ENCODE assay signal across 19 cellular contexts in the genomic region with DNA sequence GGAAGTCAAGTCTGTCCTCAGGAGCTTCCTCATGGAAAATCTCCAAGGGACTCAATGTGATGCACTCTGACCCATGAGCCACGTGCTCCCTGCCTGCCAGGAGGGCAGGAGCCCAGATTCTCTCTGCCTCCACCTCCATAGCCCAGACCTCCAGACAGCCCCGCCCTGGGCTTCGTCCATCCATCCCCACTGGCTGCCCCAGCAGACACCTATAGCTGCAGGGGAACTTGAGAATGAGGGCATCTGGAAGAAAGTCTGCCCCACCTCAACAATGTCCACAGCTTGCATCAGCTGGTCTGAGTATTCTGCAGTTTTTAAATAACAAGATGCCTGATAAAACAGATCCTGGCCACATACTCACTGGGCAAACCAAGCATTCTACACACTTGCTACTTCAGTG.
"Had no signal": no experiment of that assay in that cellular context is flagged by ENCODE, and none has a peak within 500 bp of the region (broad histone marks: within the 10 kb centered on the region; RNA-seq: fewer than 3 reads in every experiment).

No MANE protein-coding gene starts in this region.

- H3K36me3 Mint-ChIP-seq: naive B cell had no signal

- ATAC-seq: heart left ventricle; left colon; right cardiac atrium; stimulated activated naive CD8-positive, alpha-beta T cell treated with anti-CD3 and anti-CD28 coated beads, Interleukin-15, Interleukin-2, amounts not matched to agents 100 U/mL and 50 U/mL, for 24 hours had no signal

- H3K4me2 ChIP-seq: smooth muscle cell had no signal

- H3K27me3 ChIP-seq: heart left ventricle, ovary, suprapubic skin, thyroid gland, upper lobe of left lung, vagina had no signal

- FAIRE-seq: endothelial cell of umbilical vein had no signal

- H3K4me3 ChIP-seq: heart left ventricle, ovary, smooth muscle cell, suprapubic skin, thyroid gland, upper lobe of left lung, vagina had no signal

- H3K36me3 ChIP-seq: heart left ventricle, ovary, suprapubic skin, thyroid gland, upper lobe of left lung, vagina had no signal

- H3K4me1 ChIP-seq: heart left ventricle, suprapubic skin, thyroid gland, upper lobe of left lung, vagina had no signal

- H3K27me3 Mint-ChIP-seq: dendritic cell treated with granulocyte-macrophage colony-stimulating factor and Interleukin-4, amounts not matched to agents 40 ng/mL and 50 ng/mL, for 4 days; naive B cell had no signal

- H3K4me1 Mint-ChIP-seq: naive B cell, neural crest cell had no signal

- H3K27ac Mint-ChIP-seq: dendritic cell treated with granulocyte-macrophage colony-stimulating factor and Interleukin-4, amounts not matched to agents 40 ng/mL and 50 ng/mL, for 4 days; naive B cell had no signal

- H3K4me3 Mint-ChIP-seq: dendritic cell treated with granulocyte-macrophage colony-stimulating factor and Interleukin-4, amounts not matched to agents 40 ng/mL and 50 ng/mL, for 4 days; naive B cell; neural crest cell had no signal

- H3K9me3 ChIP-seq: heart left ventricle, ovary, suprapubic skin, thyroid gland, upper lobe of left lung, vagina had no signal

- DNase-seq: erythroblast; foreskin melanocyte; heart left ventricle; hippocampal formation; left colon; mesendoderm; naive B cell; ovary; right cardiac atrium; stimulated activated CD4-positive, alpha-beta T cell treated with anti-CD3 and anti-CD28 coated beads, Interleukin-2, amount 100 ng/mL, for 48 hours; stimulated activated naive CD8-positive, alpha-beta T cell treated with anti-CD3 and anti-CD28 coated beads, Interleukin-15, Interleukin-2, amounts not matched to agents 100 U/mL and 50 U/mL, for 24 hours; thyroid gland had no signal

- H3K9me3 Mint-ChIP-seq: neural crest cell had no signal

- H3K27ac ChIP-seq: heart left ventricle, ovary, suprapubic skin, thyroid gland, upper lobe of left lung, vagina had no signal
